Comparison of ENCODE assay signal across 8 cellular contexts in genomic region chr12:188910-189621, GRCh38. TPM values are rescaled to one million over a fixed set of nuclear protein-coding genes. Genes with fewer than 3 reads are reported as not detected.
DNase-seq lines count a peak whose midpoint lies in the region; ATAC-seq, FAIRE-seq and TF ChIP-seq lines count a peak whose summit lies in the region.

No MANE protein-coding gene starts in this region.

- H3K4me1 Mint-ChIP-seq in type B pancreatic cell (ENCODE audit: unreplicated experiment), result no peaks in the 10 kb centered on the region

- DNase-seq in GM12892 (ENCODE audit: insufficient read length), result peak; percentile 48
- peak; percentile 38 for DNase-seq in NCI-H748 treated with DMSO at 0.1 percent for 48 hours (lab: John Stamatoyannopoulos, UW)
- DNase-seq in activated naive CD4-positive, alpha-beta T cell treated with anti-CD3 and anti-CD28 coated beads, Interleukin-2, amount 50 U/mL, for 72 hours (ENCODE audit: low spot score in 2 of 2), result peak; percentile 63 to 70
- DNase-seq in head of caudate nucleus, result peak; percentile 24 to 89 (median 77)
- DNase-seq in occipital lobe (lab: John Stamatoyannopoulos, UW), result peak; percentile 64
- peak; percentile 85 for DNase-seq in type B pancreatic cell (ENCODE audit: extremely low spot score, unreplicated experiment)

- peak overlapping the region in 1 of 2 donors; percentile 35 for H3K27ac Mint-ChIP-seq in activated naive CD4-positive, alpha-beta T cell treated with anti-CD3 and anti-CD28 coated beads, Interleukin-2, amount 50 U/mL, for 72 hours
- no peak overlapping the region for H3K27ac Mint-ChIP-seq in type B pancreatic cell

- TF ChIP-seq CTCF in type B pancreatic cell (conservative IDR thresholded peaks at IDR 0.05), result peak; percentile 92

- H2AFZ ChIP-seq in ACC112 (ENCODE audit: low read length, unreplicated experiment), result peak overlapping the region; percentile 96

- H3K27me3 Mint-ChIP-seq in type B pancreatic cell, result peaks cover 72% of the 10 kb centered on the region

- H3K4me3 Mint-ChIP-seq in type B pancreatic cell, result peak overlapping the region; percentile 94

- no peak overlapping the region for H3K27ac ChIP-seq in ACC112 (ENCODE audit: low read depth, low read length)

- H3K27me3 ChIP-seq in ACC112 (ENCODE audit: insufficient read depth, low read length), result peaks cover 36% of the 10 kb centered on the region

- no peak for TF ChIP-seq POLR2A in GM12892 (IDR thresholded peaks at IDR 0.05; ENCODE audit: low read depth, low read length)

- ATAC-seq in activated naive CD4-positive, alpha-beta T cell treated with anti-CD3 and anti-CD28 coated beads, Interleukin-2, amount 50 U/mL, for 72 hours, result peak; percentile 86 to 91
- no peak for ATAC-seq in GM19035 (IDR thresholded peaks at IDR 0.05; ENCODE audit: unreplicated experiment)

- no peaks in the 10 kb centered on the region for H3K36me3 ChIP-seq in ACC112 (ENCODE audit: insufficient read depth, low read length)

- no peaks in the 10 kb centered on the region for H3K36me3 Mint-ChIP-seq in activated naive CD4-positive, alpha-beta T cell treated with anti-CD3 and anti-CD28 coated beads, Interleukin-2, amount 50 U/mL, for 72 hours
- H3K36me3 Mint-ChIP-seq in type B pancreatic cell, result no peaks in the 10 kb centered on the region

- H3K79me2 ChIP-seq in ACC112 (ENCODE audit: control insufficient read depth, insufficient read depth, low read length, unreplicated experiment), result no peaks in the 10 kb centered on the region

- peak overlapping the region; percentile 75 for H3K4me3 ChIP-seq in ACC112 (ENCODE audit: low read depth, low read length)

- no peak for FAIRE-seq in GM12892 (lab: Jason Lieb, UNC)

- intact Hi-C loops in head of caudate nucleus (cut with DNase I), result no loop called here

- H3K9me3 Mint-ChIP-seq in activated naive CD4-positive, alpha-beta T cell treated with anti-CD3 and anti-CD28 coated beads, Interleukin-2, amount 50 U/mL, for 72 hours, result no peaks in the 10 kb centered on the region
- no peaks in the 10 kb centered on the region for H3K9me3 Mint-ChIP-seq in type B pancreatic cell

- H3K4me1 ChIP-seq in ACC112 (ENCODE audit: control insufficient read depth, insufficient read depth, low read length, unreplicated experiment), result no peaks in the 10 kb centered on the region

RNA-seq across cellular contexts. Expression of gene SLC6A12, which starts 24.9 kb away (rescaled TPM):
- polyA plus RNA-seq in GM12892 (2012; ENCODE audit: missing spikeins), result 0.17 TPM
- not detected for total RNA-seq in activated naive CD4-positive, alpha-beta T cell treated with anti-CD3 and anti-CD28 coated beads, Interleukin-2, amount 50 U/mL, for 72 hours
- total RNA-seq in occipital lobe (4.4 TPM), type B pancreatic cell (ENCODE audit: low replicate concordance) (2.1 and 3.0 TPM in 2 replicates)
